In genomic region chr9:108269421-108269820, GRCh38 we compare ENCODE assay signal across 13 cellular contexts.
"Had no signal": no experiment of that assay in that cellular context is flagged by ENCODE, and none has a peak within 500 bp of the region (broad histone marks: within the 10 kb centered on the region; RNA-seq: fewer than 3 reads in every experiment).

No MANE protein-coding gene starts in this region.

- ATAC-seq: activated CD8-positive, alpha-beta memory T cell treated with anti-CD3 and anti-CD28 coated beads, Interleukin-2, amount 10 ng/mL, durations not matched to agents 7 days and 5 days; mucosa of descending colon; naive thymus-derived CD8-positive, alpha-beta T cell had no signal

- H3K4me3 ChIP-seq: mucosa of descending colon, right atrium auricular region, skin epidermis, transverse colon had no signal

- H3K9me3 ChIP-seq: mucosa of descending colon, right atrium auricular region, transverse colon had no signal

- H3K36me3 ChIP-seq: right atrium auricular region, transverse colon had no signal

- H3K27me3 ChIP-seq: right atrium auricular region, transverse colon had no signal

- H3K27ac ChIP-seq: right atrium auricular region, transverse colon had no signal

- DNase-seq: activated CD4-positive, alpha-beta T cell treated with anti-CD3 and anti-CD28 coated beads, Interleukin-2, amount 50 U/mL, for 4 hours; activated CD4-positive, CD25-positive, alpha-beta regulatory T cell treated with anti-CD3 and anti-CD28 coated beads, Interleukin-2, amount 50 U/mL, for 72 hours; activated CD8-positive, alpha-beta memory T cell treated with anti-CD3 and anti-CD28 coated beads, Interleukin-2, amount 10 ng/mL, durations not matched to agents 7 days and 5 days; activated effector memory CD4-positive, alpha-beta T cell treated with anti-CD3 and anti-CD28 coated beads, Interleukin-2, amount 50 U/mL, for 16 hours; activated T-cell treated with anti-CD3 and anti-CD28 coated beads, Interleukin-2, amount 50 U/mL, for 24 hours; amygdala; endodermal cell; glutamatergic neuron; mucosa of descending colon; naive thymus-derived CD8-positive, alpha-beta T cell; transverse colon had no signal
